ENCODE assay signal across 8 cellular contexts in genomic region chr16:68229431-68230175, GRCh38. TPM values are rescaled to one million over a fixed set of nuclear protein-coding genes. Genes with fewer than 3 reads are reported as not detected.
DNase-seq lines count a peak whose midpoint lies in the region; ATAC-seq and TF ChIP-seq lines count a peak whose summit lies in the region.

No MANE protein-coding gene starts in this region.

- no peak overlapping the region for H3K27ac ChIP-seq in AG04450 (ENCODE audit: low read depth, low read length)

- H3K27me3 Mint-ChIP-seq in activated CD8-positive, alpha-beta memory T cell treated with anti-CD3 and anti-CD28 coated beads, Interleukin-2, amount 10 ng/mL, durations not matched to agents 7 days and 5 days, result no peaks in the 10 kb centered on the region
- peaks cover 15% of the 10 kb centered on the region for H3K27me3 Mint-ChIP-seq in nephron (ENCODE audit: low read depth)

- CTCF ChIA-PET in AG04450 (lab: Charles Lee), result interaction anchor here (0.6 to 2.9 kb wide), 16 partner anchors 10 to 346 kb away, joined by 3 to 16 read pairs (median 4); no protein-coding TSS in a partner anchor
- CTCF ChIA-PET in activated CD8-positive, alpha-beta memory T cell treated with anti-CD3 and anti-CD28 coated beads, Interleukin-2, amount 10 ng/mL, durations not matched to agents 7 days and 5 days (lab: Charles Lee), result interaction anchor here (0.7 to 1.4 kb wide), 5 partner anchors 32 to 291 kb away, joined by 3 to 4 read pairs (median 3); partner anchors contain the start of gene SLC7A6

- peak; percentile 96 for TF ChIP-seq CTCF in AG04450 (IDR thresholded peaks at IDR 0.05; ENCODE audit: low read depth, low read length)
- TF ChIP-seq CTCF in GM12864 (IDR thresholded peaks at IDR 0.05; ENCODE audit: low read depth, low read length, missing control alignments), result peak; percentile 93
- peak; percentile 81 to 91 (median 83) for TF ChIP-seq CTCF in nephron (IDR thresholded peaks at IDR 0.05; ENCODE audit: unreplicated experiment in 3 of 3)

- no peak overlapping the region for H3K4me3 Mint-ChIP-seq in activated CD8-positive, alpha-beta memory T cell treated with anti-CD3 and anti-CD28 coated beads, Interleukin-2, amount 10 ng/mL, durations not matched to agents 7 days and 5 days
- H3K4me3 Mint-ChIP-seq in nephron, result no peak overlapping the region

- no peak for ATAC-seq in activated CD8-positive, alpha-beta memory T cell treated with anti-CD3 and anti-CD28 coated beads, Interleukin-2, amount 10 ng/mL, durations not matched to agents 7 days and 5 days
- ATAC-seq in GM18861 (IDR thresholded peaks at IDR 0.05; ENCODE audit: unreplicated experiment) (no peak), GM19023 (IDR thresholded peaks at IDR 0.05; ENCODE audit: unreplicated experiment) (no peak)

- no peaks in the 10 kb centered on the region for H3K9me3 Mint-ChIP-seq in activated CD8-positive, alpha-beta memory T cell treated with anti-CD3 and anti-CD28 coated beads, Interleukin-2, amount 10 ng/mL, durations not matched to agents 7 days and 5 days (ENCODE audit: low read depth)
- H3K9me3 Mint-ChIP-seq in nephron, result no peaks in the 10 kb centered on the region

- POLR2A ChIA-PET in AG04450 (lab: Yijun Ruan, JAX), result no interaction called here

- peaks cover 24% of the 10 kb centered on the region for H3K36me3 Mint-ChIP-seq in activated CD8-positive, alpha-beta memory T cell treated with anti-CD3 and anti-CD28 coated beads, Interleukin-2, amount 10 ng/mL, durations not matched to agents 7 days and 5 days
- H3K36me3 Mint-ChIP-seq in nephron (ENCODE audit: low read depth), result peaks cover 3% of the 10 kb centered on the region

- peaks cover 35% of the 10 kb centered on the region for H3K4me1 Mint-ChIP-seq in activated CD8-positive, alpha-beta memory T cell treated with anti-CD3 and anti-CD28 coated beads, Interleukin-2, amount 10 ng/mL, durations not matched to agents 7 days and 5 days
- peaks cover 16% of the 10 kb centered on the region for H3K4me1 Mint-ChIP-seq in nephron

- no peaks in the 10 kb centered on the region for H3K9me3 ChIP-seq in AG04450 (ENCODE audit: control insufficient read depth, insufficient read depth, low read length)

- H3K27ac Mint-ChIP-seq in activated CD8-positive, alpha-beta memory T cell treated with anti-CD3 and anti-CD28 coated beads, Interleukin-2, amount 10 ng/mL, durations not matched to agents 7 days and 5 days, result peak overlapping the region; percentile 61
- peak overlapping the region; percentile 35 to 74 (median 54) for H3K27ac Mint-ChIP-seq in nephron

- no peaks in the 10 kb centered on the region for H3K27me3 ChIP-seq in AG04450 (ENCODE audit: control insufficient read depth, insufficient read depth, low read length)

- DNase-seq in AG04450 (ENCODE audit: low read depth, low spot score), result peak; percentile 29
- no peak for DNase-seq in GM12864 (ENCODE audit: low read depth)
- peak; percentile 12 for DNase-seq in NCI-H2227 treated with DMSO at 0.1 percent for 48 hours (lab: John Stamatoyannopoulos, UW)
- DNase-seq in activated CD8-positive, alpha-beta memory T cell treated with anti-CD3 and anti-CD28 coated beads, Interleukin-2, amount 10 ng/mL, durations not matched to agents 7 days and 5 days, result no peak
- DNase-seq in fibroblast of gingiva (ENCODE audit: low read depth), result peak; percentile 79

- H3K4me3 ChIP-seq in AG04450 (ENCODE audit: low read depth, low read length), result no peak overlapping the region
- H3K4me3 ChIP-seq in GM12864 (ENCODE audit: low read depth, low read length), result no peak overlapping the region

RNA-seq across cellular contexts. Expression of gene ESRP2, which starts 6.3 kb away (rescaled TPM):
- polyA plus RNA-seq in AG04450 (2011; rRNA removed), result 0.01 and 0.14 TPM in 2 replicates
- 0.23 TPM in 1 of 2 replicates, not detected in the other for polyA minus RNA-seq in AG04450 (2011; rRNA and poly(A)+ RNA removed)
- total RNA-seq in activated CD8-positive, alpha-beta memory T cell treated with anti-CD3 and anti-CD28 coated beads, Interleukin-2, amount 10 ng/mL, durations not matched to agents 7 days and 5 days, result not detected

RNA-seq across cellular contexts. Expression of gene PLA2G15, which starts 15.6 kb away (rescaled TPM):
- 15.7 and 18.7 TPM in 2 replicates for polyA plus RNA-seq in AG04450 (2011; rRNA removed)
- polyA minus RNA-seq in AG04450 (2011; rRNA and poly(A)+ RNA removed), result 9.6 and 14.9 TPM in 2 replicates
- 1 to 10 TPM; 8.4 to 9.3 TPM for total RNA-seq in activated CD8-positive, alpha-beta memory T cell treated with anti-CD3 and anti-CD28 coated beads, Interleukin-2, amount 10 ng/mL, durations not matched to agents 7 days and 5 days

RNA-seq across cellular contexts. Expression of gene SLC7A6, which starts 34.7 kb away (rescaled TPM):
- polyA plus RNA-seq in AG04450 (2011; rRNA removed), result 27.4 and 30.3 TPM in 2 replicates
- 53.3 and 73.9 TPM in 2 replicates for polyA minus RNA-seq in AG04450 (2011; rRNA and poly(A)+ RNA removed)
- 10 to 100 TPM; 73.3 to 99.5 TPM for total RNA-seq in activated CD8-positive, alpha-beta memory T cell treated with anti-CD3 and anti-CD28 coated beads, Interleukin-2, amount 10 ng/mL, durations not matched to agents 7 days and 5 days

Comparison
In these comparisons a context has a peak if more than half of its experiments do, and no peak if none do; other contexts are left out.
1. DNase-seq: peak in AG04450 (single experiment), NCI-H2227 treated with DMSO at 0.1 percent for 48 hours (single experiment) and fibroblast of gingiva (single experiment); none in GM12864 (single experiment) and activated CD8-positive, alpha-beta memory T cell treated with anti-CD3 and anti-CD28 coated beads, Interleukin-2, amount 10 ng/mL, durations not matched to agents 7 days and 5 days (single experiment).
2. Peak in every context shown above with its lines, with median percentiles within 50 percentile points of each other: CTCF ChIP-seq.